ENCODE assay signal across 1 cellular context in the genomic region with DNA sequence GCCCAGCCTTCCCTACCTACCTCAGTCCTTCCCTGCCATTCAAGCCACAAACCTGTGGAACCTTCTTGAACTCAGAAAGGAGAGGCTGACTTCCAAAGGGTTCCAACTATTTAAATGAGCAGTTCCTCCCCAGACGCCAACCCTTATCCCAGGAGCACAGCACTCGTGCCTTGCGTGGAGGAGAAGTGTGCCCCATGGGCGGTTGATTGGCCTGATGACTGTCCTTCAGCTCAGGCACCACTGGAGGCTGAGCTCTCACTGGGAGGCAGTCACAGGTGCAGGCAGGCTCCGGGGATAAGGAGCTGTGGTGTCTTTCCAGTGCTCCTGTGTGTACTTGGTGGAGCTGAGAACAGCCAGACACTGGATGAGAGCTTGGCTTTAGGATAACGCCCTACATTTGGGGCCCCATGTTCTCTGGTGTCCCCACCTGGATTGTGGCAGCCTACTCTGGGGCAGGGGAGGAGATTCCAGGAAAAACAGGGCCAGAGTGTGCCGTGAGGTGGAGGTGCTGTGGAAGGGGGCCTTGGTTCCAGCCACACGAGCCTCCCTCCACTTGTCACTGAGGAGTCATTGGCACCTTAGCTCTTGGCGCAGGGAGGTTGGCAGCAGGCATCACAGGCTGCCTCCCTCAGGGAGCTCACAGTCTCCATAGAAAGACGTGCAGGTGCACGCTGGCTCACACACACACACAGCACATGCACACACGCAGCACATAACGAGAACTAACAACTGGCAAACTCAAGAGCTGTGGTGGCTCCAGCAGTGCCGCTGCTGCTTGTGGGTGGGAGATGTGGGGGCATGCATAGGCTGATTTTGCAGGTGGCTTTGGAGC.
TF ChIP-seq lines count a peak whose summit lies in the region.

No MANE protein-coding gene starts in this region.

TF ChIP-seq in GM23338, 12 proteins besides CTCF, POLR2A, EP300 and RAD21 (continued from another document):
- TF ChIP-seq, protein P1, sequence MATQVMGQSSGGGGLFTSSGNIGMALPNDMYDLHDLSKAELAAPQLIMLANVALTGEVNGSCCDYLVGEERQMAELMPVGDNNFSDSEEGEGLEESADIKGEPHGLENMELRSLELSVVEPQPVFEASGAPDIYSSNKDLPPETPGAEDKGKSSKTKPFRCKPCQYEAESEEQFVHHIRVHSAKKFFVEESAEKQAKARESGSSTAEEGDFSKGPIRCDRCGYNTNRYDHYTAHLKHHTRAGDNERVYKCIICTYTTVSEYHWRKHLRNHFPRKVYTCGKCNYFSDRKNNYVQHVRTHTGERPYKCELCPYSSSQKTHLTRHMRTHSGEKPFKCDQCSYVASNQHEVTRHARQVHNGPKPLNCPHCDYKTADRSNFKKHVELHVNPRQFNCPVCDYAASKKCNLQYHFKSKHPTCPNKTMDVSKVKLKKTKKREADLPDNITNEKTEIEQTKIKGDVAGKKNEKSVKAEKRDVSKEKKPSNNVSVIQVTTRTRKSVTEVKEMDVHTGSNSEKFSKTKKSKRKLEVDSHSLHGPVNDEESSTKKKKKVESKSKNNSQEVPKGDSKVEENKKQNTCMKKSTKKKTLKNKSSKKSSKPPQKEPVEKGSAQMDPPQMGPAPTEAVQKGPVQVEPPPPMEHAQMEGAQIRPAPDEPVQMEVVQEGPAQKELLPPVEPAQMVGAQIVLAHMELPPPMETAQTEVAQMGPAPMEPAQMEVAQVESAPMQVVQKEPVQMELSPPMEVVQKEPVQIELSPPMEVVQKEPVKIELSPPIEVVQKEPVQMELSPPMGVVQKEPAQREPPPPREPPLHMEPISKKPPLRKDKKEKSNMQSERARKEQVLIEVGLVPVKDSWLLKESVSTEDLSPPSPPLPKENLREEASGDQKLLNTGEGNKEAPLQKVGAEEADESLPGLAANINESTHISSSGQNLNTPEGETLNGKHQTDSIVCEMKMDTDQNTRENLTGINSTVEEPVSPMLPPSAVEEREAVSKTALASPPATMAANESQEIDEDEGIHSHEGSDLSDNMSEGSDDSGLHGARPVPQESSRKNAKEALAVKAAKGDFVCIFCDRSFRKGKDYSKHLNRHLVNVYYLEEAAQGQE (IDR thresholded peaks at IDR 0.05; ENCODE audit: unreplicated experiment), result no peak
- TF ChIP-seq EZH2 (IDR thresholded peaks at IDR 0.05; ENCODE audit: low read depth, unreplicated experiment) (no peak), STAT1 (IDR thresholded peaks at IDR 0.05; ENCODE audit: unreplicated experiment) (no peak), NANOG (IDR thresholded peaks at IDR 0.05; ENCODE audit: borderline replicate concordance) (no peak), ZNF331 (CRISPR knock-in tag; IDR thresholded peaks at IDR 0.05; ENCODE audit: low read depth) (no peak)
- TF ChIP-seq, protein P2, sequence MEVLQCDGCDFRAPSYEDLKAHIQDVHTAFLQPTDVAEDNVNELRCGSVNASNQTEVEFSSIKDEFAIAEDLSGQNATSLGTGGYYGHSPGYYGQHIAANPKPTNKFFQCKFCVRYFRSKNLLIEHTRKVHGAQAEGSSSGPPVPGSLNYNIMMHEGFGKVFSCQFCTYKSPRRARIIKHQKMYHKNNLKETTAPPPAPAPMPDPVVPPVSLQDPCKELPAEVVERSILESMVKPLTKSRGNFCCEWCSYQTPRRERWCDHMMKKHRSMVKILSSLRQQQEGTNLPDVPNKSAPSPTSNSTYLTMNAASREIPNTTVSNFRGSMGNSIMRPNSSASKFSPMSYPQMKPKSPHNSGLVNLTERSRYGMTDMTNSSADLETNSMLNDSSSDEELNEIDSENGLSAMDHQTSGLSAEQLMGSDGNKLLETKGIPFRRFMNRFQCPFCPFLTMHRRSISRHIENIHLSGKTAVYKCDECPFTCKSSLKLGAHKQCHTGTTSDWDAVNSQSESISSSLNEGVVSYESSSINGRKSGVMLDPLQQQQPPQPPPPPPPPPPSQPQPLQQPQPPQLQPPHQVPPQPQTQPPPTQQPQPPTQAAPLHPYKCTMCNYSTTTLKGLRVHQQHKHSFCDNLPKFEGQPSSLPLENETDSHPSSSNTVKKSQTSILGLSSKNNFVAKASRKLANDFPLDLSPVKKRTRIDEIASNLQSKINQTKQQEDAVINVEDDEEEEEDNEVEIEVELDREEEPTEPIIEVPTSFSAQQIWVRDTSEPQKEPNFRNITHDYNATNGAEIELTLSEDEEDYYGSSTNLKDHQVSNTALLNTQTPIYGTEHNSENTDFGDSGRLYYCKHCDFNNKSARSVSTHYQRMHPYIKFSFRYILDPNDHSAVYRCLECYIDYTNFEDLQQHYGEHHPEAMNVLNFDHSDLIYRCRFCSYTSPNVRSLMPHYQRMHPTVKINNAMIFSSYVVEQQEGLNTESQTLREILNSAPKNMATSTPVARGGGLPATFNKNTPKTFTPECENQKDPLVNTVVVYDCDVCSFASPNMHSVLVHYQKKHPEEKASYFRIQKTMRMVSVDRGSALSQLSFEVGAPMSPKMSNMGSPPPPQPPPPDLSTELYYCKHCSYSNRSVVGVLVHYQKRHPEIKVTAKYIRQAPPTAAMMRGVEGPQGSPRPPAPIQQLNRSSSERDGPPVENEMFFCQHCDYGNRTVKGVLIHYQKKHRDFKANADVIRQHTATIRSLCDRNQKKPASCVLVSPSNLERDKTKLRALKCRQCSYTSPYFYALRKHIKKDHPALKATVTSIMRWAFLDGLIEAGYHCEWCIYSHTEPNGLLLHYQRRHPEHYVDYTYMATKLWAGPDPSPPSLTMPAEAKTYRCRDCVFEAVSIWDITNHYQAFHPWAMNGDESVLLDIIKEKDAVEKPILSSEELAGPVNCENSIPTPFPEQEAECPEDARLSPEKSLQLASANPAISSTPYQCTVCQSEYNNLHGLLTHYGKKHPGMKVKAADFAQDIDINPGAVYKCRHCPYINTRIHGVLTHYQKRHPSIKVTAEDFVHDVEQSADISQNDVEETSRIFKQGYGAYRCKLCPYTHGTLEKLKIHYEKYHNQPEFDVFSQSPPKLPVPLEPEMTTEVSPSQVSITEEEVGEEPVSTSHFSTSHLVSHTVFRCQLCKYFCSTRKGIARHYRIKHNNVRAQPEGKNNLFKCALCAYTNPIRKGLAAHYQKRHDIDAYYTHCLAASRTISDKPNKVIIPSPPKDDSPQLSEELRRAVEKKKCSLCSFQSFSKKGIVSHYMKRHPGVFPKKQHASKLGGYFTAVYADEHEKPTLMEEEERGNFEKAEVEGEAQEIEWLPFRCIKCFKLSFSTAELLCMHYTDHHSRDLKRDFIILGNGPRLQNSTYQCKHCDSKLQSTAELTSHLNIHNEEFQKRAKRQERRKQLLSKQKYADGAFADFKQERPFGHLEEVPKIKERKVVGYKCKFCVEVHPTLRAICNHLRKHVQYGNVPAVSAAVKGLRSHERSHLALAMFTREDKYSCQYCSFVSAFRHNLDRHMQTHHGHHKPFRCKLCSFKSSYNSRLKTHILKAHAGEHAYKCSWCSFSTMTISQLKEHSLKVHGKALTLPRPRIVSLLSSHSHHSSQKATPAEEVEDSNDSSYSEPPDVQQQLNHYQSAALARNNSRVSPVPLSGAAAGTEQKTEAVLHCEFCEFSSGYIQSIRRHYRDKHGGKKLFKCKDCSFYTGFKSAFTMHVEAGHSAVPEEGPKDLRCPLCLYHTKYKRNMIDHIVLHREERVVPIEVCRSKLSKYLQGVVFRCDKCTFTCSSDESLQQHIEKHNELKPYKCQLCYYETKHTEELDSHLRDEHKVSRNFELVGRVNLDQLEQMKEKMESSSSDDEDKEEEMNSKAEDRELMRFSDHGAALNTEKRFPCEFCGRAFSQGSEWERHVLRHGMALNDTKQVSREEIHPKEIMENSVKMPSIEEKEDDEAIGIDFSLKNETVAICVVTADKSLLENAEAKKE (CRISPR knock-in tag; IDR thresholded peaks at IDR 0.05), result no peak
